Comparison of ENCODE assay signal across 29 cellular contexts in the genomic region with DNA sequence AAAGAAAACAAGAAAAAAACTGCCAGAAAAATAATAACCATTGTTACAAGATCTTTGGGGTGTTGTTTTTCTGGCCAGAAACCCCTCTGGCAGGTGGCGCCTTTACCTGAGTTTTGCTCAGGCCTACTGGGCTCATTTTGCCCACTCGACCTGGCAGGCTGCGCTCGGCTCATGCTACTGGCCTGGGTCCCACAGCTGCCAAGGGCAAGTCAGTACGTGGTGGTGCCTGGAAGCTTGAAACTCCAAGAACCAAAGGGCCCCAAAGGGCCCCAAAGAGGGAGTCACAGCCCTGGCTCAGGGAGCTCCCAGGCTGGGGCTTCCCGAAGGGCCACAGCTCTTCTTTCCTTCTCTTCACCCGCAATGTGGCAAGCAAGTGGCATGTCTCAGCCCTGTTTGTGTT.
"Had no signal": no experiment of that assay in that cellular context is flagged by ENCODE, and none has a peak within 500 bp of the region (broad histone marks: within the 10 kb centered on the region; RNA-seq: fewer than 3 reads in every experiment).

No MANE protein-coding gene starts in this region.

- FAIRE-seq: astrocyte, bronchial epithelial cell, colon, endometrium, endothelial cell of umbilical vein had no signal

- DNase-seq: activated CD4-positive, alpha-beta T cell treated with anti-CD3 and anti-CD28 coated beads for 36 hours; activated CD4-positive, alpha-beta T cell treated with anti-CD3 and anti-CD28 coated beads, Interleukin-2, amount 10 ng/mL, durations not matched to agents 24 days and 14 days; activated CD4-positive, alpha-beta T cell treated with anti-CD3 and anti-CD28 coated beads, Interleukin-2, amount 50 U/mL, for 48 hours; activated CD4-positive, CD25-positive, alpha-beta regulatory T cell; activated CD4-positive, CD25-positive, alpha-beta regulatory T cell treated with anti-CD3 and anti-CD28 coated beads, Interleukin-2, amount 50 U/mL, for 72 hours; activated CD8-positive, alpha-beta memory T cell treated with anti-CD3 and anti-CD28 coated beads for 24 hours; activated CD8-positive, alpha-beta T cell treated with anti-CD3 and anti-CD28 coated beads for 36 hours; activated effector memory CD4-positive, alpha-beta T cell treated with Interleukin-2 at 50 U/mL for 16 hours; activated gamma-delta T cell treated with Interleukin-2 at 50 U/mL for 16 hours; activated naive CD4-positive, alpha-beta T cell treated with anti-CD3 and anti-CD28 coated beads, Interleukin-2, amount 50 U/mL, for 16 hours; activated naive CD4-positive, alpha-beta T cell treated with Interleukin-2 at 50 U/mL for 16 hours; activated T-cell treated with anti-CD3 and anti-CD28 coated beads, Interleukin-2, amount 50 U/mL, for 4 hours; amniotic stem cell; anterior cingulate cortex; brain microvascular endothelial cell; effector CD8-positive, alpha-beta T cell; esophagus squamous epithelium; glutamatergic neuron; heart left ventricle; T-helper 2 cell had no signal

- H3K9me3 ChIP-seq: esophagus squamous epithelium, heart left ventricle had no signal

- H3K36me3 ChIP-seq: brain microvascular endothelial cell had no signal

- H3K4me3 Mint-ChIP-seq: activated CD4-positive, alpha-beta T cell treated with anti-CD3 and anti-CD28 coated beads for 36 hours; activated CD4-positive, alpha-beta T cell treated with anti-CD3 and anti-CD28 coated beads, Interleukin-2, amount 10 ng/mL, durations not matched to agents 24 days and 14 days; activated CD8-positive, alpha-beta T cell treated with anti-CD3 and anti-CD28 coated beads for 36 hours; activated naive CD8-positive, alpha-beta T cell; activated T-cell treated with anti-CD3 and anti-CD28 coated beads, Interleukin-2, amount 50 U/mL, for 4 hours; activated T-helper 17 cell treated with anti-CD3 and anti-CD28 coated beads, Interleukin-2, amount 50 U/mL, for 72 hours; central memory CD8-positive, alpha-beta T cell had no signal

- H3K4me1 Mint-ChIP-seq: activated T-helper 17 cell treated with anti-CD3 and anti-CD28 coated beads, Interleukin-2, amount 50 U/mL, for 72 hours had no signal

- H3K27ac Mint-ChIP-seq: activated CD4-positive, alpha-beta T cell treated with anti-CD3 and anti-CD28 coated beads for 36 hours; activated CD4-positive, alpha-beta T cell treated with anti-CD3 and anti-CD28 coated beads, Interleukin-2, amount 10 ng/mL, durations not matched to agents 24 days and 14 days; activated CD8-positive, alpha-beta T cell treated with anti-CD3 and anti-CD28 coated beads for 36 hours; activated naive CD8-positive, alpha-beta T cell; activated T-helper 17 cell treated with anti-CD3 and anti-CD28 coated beads, Interleukin-2, amount 50 U/mL, for 72 hours had no signal

- H3K9me3 Mint-ChIP-seq: activated CD4-positive, alpha-beta T cell treated with anti-CD3 and anti-CD28 coated beads, Interleukin-2, amount 10 ng/mL, durations not matched to agents 24 days and 14 days; activated CD8-positive, alpha-beta T cell treated with anti-CD3 and anti-CD28 coated beads for 36 hours; activated T-cell treated with anti-CD3 and anti-CD28 coated beads, Interleukin-2, amount 50 U/mL, for 4 hours; activated T-helper 17 cell treated with anti-CD3 and anti-CD28 coated beads, Interleukin-2, amount 50 U/mL, for 72 hours; central memory CD8-positive, alpha-beta T cell had no signal

- H3K27me3 ChIP-seq: brain microvascular endothelial cell, esophagus squamous epithelium, heart left ventricle had no signal

- H3K27me3 Mint-ChIP-seq: activated CD4-positive, alpha-beta T cell treated with anti-CD3 and anti-CD28 coated beads for 36 hours; activated CD4-positive, alpha-beta T cell treated with anti-CD3 and anti-CD28 coated beads, Interleukin-2, amount 10 ng/mL, durations not matched to agents 24 days and 14 days; activated CD8-positive, alpha-beta T cell treated with anti-CD3 and anti-CD28 coated beads for 36 hours; activated naive CD8-positive, alpha-beta T cell; activated T-helper 17 cell treated with anti-CD3 and anti-CD28 coated beads, Interleukin-2, amount 50 U/mL, for 72 hours; central memory CD8-positive, alpha-beta T cell had no signal

- H3K4me1 ChIP-seq: esophagus squamous epithelium had no signal

- H3K4me3 ChIP-seq: esophagus squamous epithelium, heart left ventricle had no signal

- H3K27ac ChIP-seq: brain microvascular endothelial cell, epithelial cell of prostate, esophagus squamous epithelium, heart left ventricle had no signal
